Comparison of ENCODE assay signal across 8 cellular contexts in the genomic region with DNA sequence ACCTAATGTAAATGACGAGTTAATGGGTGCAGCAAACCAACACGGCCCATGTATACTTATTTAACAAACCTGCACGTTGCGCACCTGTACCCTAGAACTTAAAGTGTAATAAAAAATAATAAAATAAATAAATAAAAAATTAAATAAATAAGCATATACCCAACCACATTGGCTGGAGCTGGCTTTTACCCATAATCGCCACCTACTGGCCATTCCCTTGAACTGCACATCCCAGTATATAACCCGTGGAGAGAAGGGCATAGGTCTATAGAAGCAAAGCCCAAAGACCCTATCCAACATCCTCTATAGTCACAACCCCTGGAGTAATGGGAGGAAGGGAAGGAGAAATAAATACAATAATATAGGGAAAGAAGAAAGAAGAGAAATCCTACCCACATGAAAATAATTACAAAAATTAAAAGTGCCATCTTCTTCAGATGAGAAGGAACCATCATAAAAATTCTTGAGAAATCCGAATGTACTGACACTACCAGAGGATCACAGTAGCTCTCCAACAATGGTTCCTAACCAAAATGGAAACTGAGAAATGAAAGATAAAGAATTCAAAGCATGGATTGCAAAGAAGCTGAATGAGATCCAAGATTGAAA.
DNase-seq lines count a peak whose midpoint lies in the region; ATAC-seq and TF ChIP-seq lines count a peak whose summit lies in the region.

No MANE protein-coding gene starts in this region.

- no peak overlapping the region for H3K4me2 ChIP-seq in HCT116 (ENCODE audit: low read length)

- RAD21 ChIA-PET in HCT116 (lab: Charles Lee; ENCODE audit: low non-redundant PET in 1 of 2, low total read pairs in 2 of 2, uncharacterized antibody in 2 of 2, unreplicated experiment in 2 of 2) = no interaction called here

- H3K27ac ChIP-seq in HCT116 (ENCODE audit: low read depth, low read length) (no peak overlapping the region), tibial artery (no peak overlapping the region)

- H3K79me2 ChIP-seq in HCT116 (ENCODE audit: insufficient read depth, low read length) = no peaks in the 10 kb centered on the region

- no peaks in the 10 kb centered on the region for H3K4me1 ChIP-seq in HCT116 (ENCODE audit: control insufficient read depth in 1 of 2, insufficient read depth in 2 of 2, low read length in 2 of 2)
- H3K4me1 ChIP-seq in tibial artery = no peaks in the 10 kb centered on the region

- peak overlapping the region; percentile 68 for H2AFZ ChIP-seq in HCT116 (ENCODE audit: low read depth, low read length, poor library complexity, severe bottlenecking)

- H3K4me3 ChIP-seq in AG09309 (ENCODE audit: control insufficient read depth, low read depth, low read length) (no peak overlapping the region), HCT116 (replicated peaks in 1 of 2; ENCODE audit: low read depth in 1 of 2, low read length in 2 of 2) (no peak overlapping the region), tibial artery (no peak overlapping the region)

- BruUV-seq in HCT116 (replicated peaks; lab: Mats Ljungman, UMichigan) = no TSS peak

- H4K20me1 ChIP-seq in HCT116 (ENCODE audit: insufficient read depth) = no peaks in the 10 kb centered on the region

- TF ChIP-seq CTCF in AG09309 (IDR thresholded peaks at IDR 0.05; ENCODE audit: control insufficient read depth, insufficient read depth, low read depth, low read length, missing control alignments) (peak; percentile 79), HCT116 (IDR thresholded peaks at IDR 0.05 in 2 of 3, conservative IDR thresholded peaks at IDR 0.05 in 1 of 3; ENCODE audit: borderline replicate concordance in 1 of 3, insufficient read depth in 1 of 3, low read depth in 2 of 3, low read length in 2 of 3) (peak; percentile 34 to 80 (median 64); a peak in 5 of 6 replicates), tibial artery (IDR thresholded peaks at IDR 0.05) (peak; percentile 43 to 71)

- H3K27me3 ChIP-seq in HCT116 (ENCODE audit: insufficient read depth, low read length) = no peaks in the 10 kb centered on the region
- H3K27me3 ChIP-seq in tibial artery = no peaks in the 10 kb centered on the region

- DNase-seq in AG09309 (ENCODE audit: low read depth) = no peak
- DNase-seq in G401 (ENCODE audit: low spot score) = peak; percentile 3
- DNase-seq in HCT116 (ENCODE audit: low read depth, low spot score) = peak; percentile 31
- peak; percentile 41 for DNase-seq in M059J (ENCODE audit: low read depth)
- peak; percentile 30 to 32 for DNase-seq in activated T-cell treated with anti-CD3 and anti-CD28 coated beads, Interleukin-2, amount 50 U/mL, for 48 hours
- DNase-seq in iris pigment epithelial cell (ENCODE audit: low read depth) = peak; percentile 50
- peak in 1 of 2 donors; percentile 40 for DNase-seq in tibial artery
- DNase-seq in DMS79 treated with DMSO at 0.1 percent for 48 hours (lab: John Stamatoyannopoulos, UW) = no peak

- ATAC-seq in HCT116 = peak; percentile 82

- POLR2A ChIA-PET in HCT116 (lab: Charles Lee) = interaction anchor here (0.6 kb wide), 1 partner anchor 459 kb away, joined by 3 read pairs; no protein-coding TSS in a partner anchor

- no peaks in the 10 kb centered on the region for H3K9me2 ChIP-seq in HCT116 (ENCODE audit: insufficient read depth)

- H3K36me3 ChIP-seq in HCT116 (ENCODE audit: control insufficient read depth in 1 of 2, insufficient read depth in 2 of 2, low read length in 2 of 2) (no peaks in the 10 kb centered on the region), tibial artery (no peaks in the 10 kb centered on the region)

- intact Hi-C loops in HCT116 (cut with micrococcal nuclease) (no loop called here), tibial artery (cut with DNase I; ENCODE audit: low total_unique reads) (no loop called here)

- H3K9me3 ChIP-seq in HCT116 (ENCODE audit: control insufficient read depth in 1 of 2, insufficient read depth in 1 of 2, low read depth in 1 of 2, low read length in 2 of 2) (no peaks in the 10 kb centered on the region), tibial artery (peaks cover 0 to 13% (median 4%) of the 10 kb centered on the region in 3 donors)

- H3K9ac ChIP-seq in HCT116 (ENCODE audit: low read length) = no peak overlapping the region

- CTCF ChIA-PET in HCT116 (lab: Charles Lee) = interaction anchor here (0.6 to 1.0 kb wide), 2 partner anchors 145 to 359 kb away, joined by 3 read pairs; no protein-coding TSS in a partner anchor

- TF ChIP-seq RAD21 in HCT116 (IDR thresholded peaks at IDR 0.05; ENCODE audit: low read depth) = peak; percentile 50

- in situ Hi-C loops in G401 (cut with HindIII; ENCODE audit: low sequenced_read_pairs) = no loop called here

- TF ChIP-seq POLR2A in HCT116 (IDR thresholded peaks at IDR 0.05; ENCODE audit: borderline replicate concordance, extremely low read depth, insufficient read depth, insufficient read length) = no peak

TF ChIP-seq in HCT116, 20 proteins besides CTCF, POLR2A, EP300 and RAD21:
- TF ChIP-seq YY1 (IDR thresholded peaks at IDR 0.05; ENCODE audit: extremely low read depth, insufficient replicate concordance, low read depth, low read length) = no peak
- TF ChIP-seq FOSL1 (IDR thresholded peaks at IDR 0.05; ENCODE audit: low read depth) = no peak
- TF ChIP-seq SIN3A (IDR thresholded peaks at IDR 0.05; ENCODE audit: low read depth) = no peak
- no peak for TF ChIP-seq EZH2phosphoT487 (IDR thresholded peaks at IDR 0.05; ENCODE audit: borderline replicate concordance)
- TF ChIP-seq ELF1 (IDR thresholded peaks at IDR 0.05; ENCODE audit: borderline replicate concordance, low read depth) = no peak
- TF ChIP-seq, protein P1, sequence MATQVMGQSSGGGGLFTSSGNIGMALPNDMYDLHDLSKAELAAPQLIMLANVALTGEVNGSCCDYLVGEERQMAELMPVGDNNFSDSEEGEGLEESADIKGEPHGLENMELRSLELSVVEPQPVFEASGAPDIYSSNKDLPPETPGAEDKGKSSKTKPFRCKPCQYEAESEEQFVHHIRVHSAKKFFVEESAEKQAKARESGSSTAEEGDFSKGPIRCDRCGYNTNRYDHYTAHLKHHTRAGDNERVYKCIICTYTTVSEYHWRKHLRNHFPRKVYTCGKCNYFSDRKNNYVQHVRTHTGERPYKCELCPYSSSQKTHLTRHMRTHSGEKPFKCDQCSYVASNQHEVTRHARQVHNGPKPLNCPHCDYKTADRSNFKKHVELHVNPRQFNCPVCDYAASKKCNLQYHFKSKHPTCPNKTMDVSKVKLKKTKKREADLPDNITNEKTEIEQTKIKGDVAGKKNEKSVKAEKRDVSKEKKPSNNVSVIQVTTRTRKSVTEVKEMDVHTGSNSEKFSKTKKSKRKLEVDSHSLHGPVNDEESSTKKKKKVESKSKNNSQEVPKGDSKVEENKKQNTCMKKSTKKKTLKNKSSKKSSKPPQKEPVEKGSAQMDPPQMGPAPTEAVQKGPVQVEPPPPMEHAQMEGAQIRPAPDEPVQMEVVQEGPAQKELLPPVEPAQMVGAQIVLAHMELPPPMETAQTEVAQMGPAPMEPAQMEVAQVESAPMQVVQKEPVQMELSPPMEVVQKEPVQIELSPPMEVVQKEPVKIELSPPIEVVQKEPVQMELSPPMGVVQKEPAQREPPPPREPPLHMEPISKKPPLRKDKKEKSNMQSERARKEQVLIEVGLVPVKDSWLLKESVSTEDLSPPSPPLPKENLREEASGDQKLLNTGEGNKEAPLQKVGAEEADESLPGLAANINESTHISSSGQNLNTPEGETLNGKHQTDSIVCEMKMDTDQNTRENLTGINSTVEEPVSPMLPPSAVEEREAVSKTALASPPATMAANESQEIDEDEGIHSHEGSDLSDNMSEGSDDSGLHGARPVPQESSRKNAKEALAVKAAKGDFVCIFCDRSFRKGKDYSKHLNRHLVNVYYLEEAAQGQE (IDR thresholded peaks at IDR 0.05; ENCODE audit: low read depth) = no peak
- no peak for TF ChIP-seq ZBTB33 (IDR thresholded peaks at IDR 0.05; ENCODE audit: extremely low read depth, insufficient replicate concordance, low read length)
- TF ChIP-seq ZFX (IDR thresholded peaks at IDR 0.05) = no peak
- no peak for TF ChIP-seq SRF (IDR thresholded peaks at IDR 0.05; ENCODE audit: low read depth)
- TF ChIP-seq CBX3 (IDR thresholded peaks at IDR 0.05; ENCODE audit: low read depth) = no peak
- TF ChIP-seq ZNF274 (IDR thresholded peaks at IDR 0.05; ENCODE audit: low read depth, low read length) = no peak

Comparison
In these comparisons a context has a peak if more than half of its experiments do, and no peak if none do; other contexts are left out.
1. DNase-seq: peak in G401 (single experiment), HCT116 (single experiment), M059J (single experiment), activated T-cell treated with anti-CD3 and anti-CD28 coated beads, Interleukin-2, amount 50 U/mL, for 48 hours (2 of 2) and iris pigment epithelial cell (single experiment); none in AG09309 (single experiment) and DMS79 treated with DMSO at 0.1 percent for 48 hours (single experiment).
2. Peak in every context shown above with its lines, with median percentiles within 50 percentile points of each other: CTCF ChIP-seq.